In genomic region chr3:36867810-36868209, GRCh38 we compare ENCODE assay signal across 28 cellular contexts.
"Had no signal": no experiment of that assay in that cellular context is flagged by ENCODE, and none has a peak within 500 bp of the region (broad histone marks: within the 10 kb centered on the region; RNA-seq: fewer than 3 reads in every experiment).

No MANE protein-coding gene starts in this region.

- ATAC-seq: foreskin keratinocyte; gastroesophageal sphincter; heart right ventricle; left colon; left ventricle myocardium superior; lower lobe of right lung; natural killer cell; pancreas; sciatic nerve; stimulated activated naive CD8-positive, alpha-beta T cell treated with anti-CD3 and anti-CD28 coated beads, Interleukin-15, amount 100 ng/mL, for 72 hours; upper lobe of right lung had no signal

- H3K36me3 ChIP-seq: esophagus muscularis mucosa, pancreas, transverse colon, uterus had no signal

- H3K27ac Mint-ChIP-seq: dendritic cell treated with granulocyte-macrophage colony-stimulating factor and Interleukin-4, amounts not matched to agents 40 ng/mL and 50 ng/mL, for 4 days; stimulated activated naive CD8-positive, alpha-beta T cell treated with anti-CD3 and anti-CD28 coated beads, Interleukin-15, amount 100 ng/mL, for 72 hours had no signal

- H3K4me3 Mint-ChIP-seq: dendritic cell treated with granulocyte-macrophage colony-stimulating factor and Interleukin-4, amounts not matched to agents 40 ng/mL and 50 ng/mL, for 4 days; immature natural killer cell; natural killer cell; stimulated activated naive CD8-positive, alpha-beta T cell treated with anti-CD3 and anti-CD28 coated beads, Interleukin-15, amount 100 ng/mL, for 72 hours had no signal

- H3K4me3 ChIP-seq: esophagus muscularis mucosa, gastroesophageal sphincter, heart right ventricle, lower lobe of right lung, pancreas, smooth muscle cell, suprapubic skin, transverse colon, upper lobe of right lung, uterus had no signal

- DNase-seq: effector CD8-positive, alpha-beta T cell; foreskin keratinocyte; heart right ventricle; hippocampal formation; immature natural killer cell; islet precursor cell; kidney glomerular epithelial cell; left colon; left ventricle myocardium superior; lower lobe of right lung; natural killer cell; pancreas; stimulated activated CD4-positive, alpha-beta T cell treated with anti-CD3 and anti-CD28 coated beads, Interleukin-12 subunit alpha, Interleukin-12 subunit beta, amount 100 ng/mL, for 4 hours; stimulated activated CD4-positive, alpha-beta T cell treated with anti-CD3 and anti-CD28 coated beads, Interleukin-1b, Interleukin-23, amount 100 ng/mL, for 48 hours; stimulated activated CD4-positive, alpha-beta T cell treated with anti-CD3 and anti-CD28 coated beads, Interleukin-4, amount 100 ng/mL, for 1 hour; stimulated activated CD8-positive, alpha-beta memory T cell treated with anti-CD3 and anti-CD28 coated beads, Interleukin-4, amount 100 ng/mL, for 48 hours; stimulated activated naive CD4-positive, alpha-beta T cell; stimulated activated naive CD8-positive, alpha-beta T cell treated with anti-CD3 and anti-CD28 coated beads, Interleukin-15, amount 100 ng/mL, for 72 hours; transverse colon; upper lobe of right lung; uterus had no signal

- H3K27me3 ChIP-seq: esophagus muscularis mucosa, foreskin keratinocyte, gastroesophageal sphincter, heart right ventricle, neutrophil, pancreas, suprapubic skin, transverse colon, upper lobe of right lung, uterus had no signal

- H3K27me3 Mint-ChIP-seq: dendritic cell treated with granulocyte-macrophage colony-stimulating factor and Interleukin-4, amounts not matched to agents 40 ng/mL and 50 ng/mL, for 4 days; stimulated activated naive CD8-positive, alpha-beta T cell treated with anti-CD3 and anti-CD28 coated beads, Interleukin-15, amount 100 ng/mL, for 72 hours had no signal

- H3K9me3 Mint-ChIP-seq: dendritic cell treated with granulocyte-macrophage colony-stimulating factor and Interleukin-4, amounts not matched to agents 40 ng/mL and 50 ng/mL, for 4 days; immature natural killer cell; natural killer cell; stimulated activated naive CD8-positive, alpha-beta T cell treated with anti-CD3 and anti-CD28 coated beads, Interleukin-15, amount 100 ng/mL, for 72 hours had no signal
